4 cellular contexts compared by ENCODE assay signal in genomic region chr10:95110823-95111222, GRCh38. TPM values are rescaled to one million over a fixed set of nuclear protein-coding genes. Genes with fewer than 3 reads are reported as not detected.
"Had no signal": no experiment of that assay in that cellular context is flagged by ENCODE, and none has a peak within 500 bp of the region (broad histone marks: within the 10 kb centered on the region; RNA-seq: fewer than 3 reads in every experiment).

No MANE protein-coding gene starts in this region.

RNA-seq across cellular contexts. Expression of gene CYP2C8, which starts 41.5 kb away (rescaled TPM):
- total RNA-seq: LHCN-M2, M059J, MCF 10A, NCI-H460 had no signal
